Comparison of ENCODE assay signal across 1 cellular context in the genomic region with DNA sequence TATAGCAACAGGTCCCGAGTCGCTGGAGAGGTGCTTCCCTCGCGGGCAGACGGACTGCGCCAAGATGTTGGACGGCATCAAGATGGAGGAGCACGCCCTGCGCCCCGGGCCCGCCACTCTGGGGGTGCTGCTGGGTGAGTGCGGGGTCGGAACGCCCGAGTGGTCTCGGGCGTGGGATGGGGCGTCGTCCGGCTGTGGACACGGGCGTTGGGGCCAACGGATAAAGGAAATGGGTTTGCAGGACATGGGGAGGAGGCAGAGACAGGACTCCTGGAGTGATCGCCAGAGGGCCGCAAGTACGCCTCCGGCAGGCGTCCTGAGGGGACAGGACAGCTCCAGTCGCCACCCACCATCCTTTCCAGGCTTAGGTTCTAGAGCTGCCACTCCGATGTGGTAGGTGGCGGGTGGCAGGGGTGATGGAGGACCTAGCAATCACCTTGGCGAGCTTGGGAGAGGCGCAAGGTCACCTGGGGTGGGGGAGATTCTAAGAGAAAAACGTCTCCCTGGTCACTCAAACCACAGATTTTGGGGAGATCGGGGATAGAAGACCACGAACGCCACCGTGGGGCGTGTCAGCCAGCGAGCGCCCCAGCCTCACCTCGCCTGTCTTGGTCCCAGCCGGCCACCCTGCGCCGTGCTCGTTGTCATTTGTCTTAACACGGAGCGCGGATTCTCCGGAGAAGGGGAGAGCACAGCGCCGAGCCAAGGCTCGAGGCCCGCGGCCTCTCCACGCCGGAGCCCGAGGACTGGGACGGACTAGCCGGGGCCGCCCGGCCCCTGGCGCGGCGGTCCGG.
A peak's percentile ranks its signal among the peaks of the same experiment; 100 is the strongest.
TF ChIP-seq lines count a peak whose summit lies in the region.

No MANE protein-coding gene starts in this region.

TF ChIP-seq in HEK293, 187 proteins besides CTCF, POLR2A, EP300 and RAD21 (continued from another document):
- TF ChIP-seq, protein P1, sequence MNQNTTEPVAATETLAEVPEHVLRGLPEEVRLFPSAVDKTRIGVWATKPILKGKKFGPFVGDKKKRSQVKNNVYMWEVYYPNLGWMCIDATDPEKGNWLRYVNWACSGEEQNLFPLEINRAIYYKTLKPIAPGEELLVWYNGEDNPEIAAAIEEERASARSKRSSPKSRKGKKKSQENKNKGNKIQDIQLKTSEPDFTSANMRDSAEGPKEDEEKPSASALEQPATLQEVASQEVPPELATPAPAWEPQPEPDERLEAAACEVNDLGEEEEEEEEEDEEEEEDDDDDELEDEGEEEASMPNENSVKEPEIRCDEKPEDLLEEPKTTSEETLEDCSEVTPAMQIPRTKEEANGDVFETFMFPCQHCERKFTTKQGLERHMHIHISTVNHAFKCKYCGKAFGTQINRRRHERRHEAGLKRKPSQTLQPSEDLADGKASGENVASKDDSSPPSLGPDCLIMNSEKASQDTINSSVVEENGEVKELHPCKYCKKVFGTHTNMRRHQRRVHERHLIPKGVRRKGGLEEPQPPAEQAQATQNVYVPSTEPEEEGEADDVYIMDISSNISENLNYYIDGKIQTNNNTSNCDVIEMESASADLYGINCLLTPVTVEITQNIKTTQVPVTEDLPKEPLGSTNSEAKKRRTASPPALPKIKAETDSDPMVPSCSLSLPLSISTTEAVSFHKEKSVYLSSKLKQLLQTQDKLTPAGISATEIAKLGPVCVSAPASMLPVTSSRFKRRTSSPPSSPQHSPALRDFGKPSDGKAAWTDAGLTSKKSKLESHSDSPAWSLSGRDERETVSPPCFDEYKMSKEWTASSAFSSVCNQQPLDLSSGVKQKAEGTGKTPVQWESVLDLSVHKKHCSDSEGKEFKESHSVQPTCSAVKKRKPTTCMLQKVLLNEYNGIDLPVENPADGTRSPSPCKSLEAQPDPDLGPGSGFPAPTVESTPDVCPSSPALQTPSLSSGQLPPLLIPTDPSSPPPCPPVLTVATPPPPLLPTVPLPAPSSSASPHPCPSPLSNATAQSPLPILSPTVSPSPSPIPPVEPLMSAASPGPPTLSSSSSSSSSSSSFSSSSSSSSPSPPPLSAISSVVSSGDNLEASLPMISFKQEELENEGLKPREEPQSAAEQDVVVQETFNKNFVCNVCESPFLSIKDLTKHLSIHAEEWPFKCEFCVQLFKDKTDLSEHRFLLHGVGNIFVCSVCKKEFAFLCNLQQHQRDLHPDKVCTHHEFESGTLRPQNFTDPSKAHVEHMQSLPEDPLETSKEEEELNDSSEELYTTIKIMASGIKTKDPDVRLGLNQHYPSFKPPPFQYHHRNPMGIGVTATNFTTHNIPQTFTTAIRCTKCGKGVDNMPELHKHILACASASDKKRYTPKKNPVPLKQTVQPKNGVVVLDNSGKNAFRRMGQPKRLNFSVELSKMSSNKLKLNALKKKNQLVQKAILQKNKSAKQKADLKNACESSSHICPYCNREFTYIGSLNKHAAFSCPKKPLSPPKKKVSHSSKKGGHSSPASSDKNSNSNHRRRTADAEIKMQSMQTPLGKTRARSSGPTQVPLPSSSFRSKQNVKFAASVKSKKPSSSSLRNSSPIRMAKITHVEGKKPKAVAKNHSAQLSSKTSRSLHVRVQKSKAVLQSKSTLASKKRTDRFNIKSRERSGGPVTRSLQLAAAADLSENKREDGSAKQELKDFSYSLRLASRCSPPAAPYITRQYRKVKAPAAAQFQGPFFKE (tag by site-specific recombination; IDR thresholded peaks at IDR 0.05; ENCODE audit: borderline replicate concordance) = no peak
- TF ChIP-seq, protein P2, sequence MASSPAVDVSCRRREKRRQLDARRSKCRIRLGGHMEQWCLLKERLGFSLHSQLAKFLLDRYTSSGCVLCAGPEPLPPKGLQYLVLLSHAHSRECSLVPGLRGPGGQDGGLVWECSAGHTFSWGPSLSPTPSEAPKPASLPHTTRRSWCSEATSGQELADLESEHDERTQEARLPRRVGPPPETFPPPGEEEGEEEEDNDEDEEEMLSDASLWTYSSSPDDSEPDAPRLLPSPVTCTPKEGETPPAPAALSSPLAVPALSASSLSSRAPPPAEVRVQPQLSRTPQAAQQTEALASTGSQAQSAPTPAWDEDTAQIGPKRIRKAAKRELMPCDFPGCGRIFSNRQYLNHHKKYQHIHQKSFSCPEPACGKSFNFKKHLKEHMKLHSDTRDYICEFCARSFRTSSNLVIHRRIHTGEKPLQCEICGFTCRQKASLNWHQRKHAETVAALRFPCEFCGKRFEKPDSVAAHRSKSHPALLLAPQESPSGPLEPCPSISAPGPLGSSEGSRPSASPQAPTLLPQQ (tag by site-specific recombination; IDR thresholded peaks at IDR 0.05) = 0 out of 2 replicates have a peak, but pooled peaks have one; percentile 15
- TF ChIP-seq, protein P3, sequence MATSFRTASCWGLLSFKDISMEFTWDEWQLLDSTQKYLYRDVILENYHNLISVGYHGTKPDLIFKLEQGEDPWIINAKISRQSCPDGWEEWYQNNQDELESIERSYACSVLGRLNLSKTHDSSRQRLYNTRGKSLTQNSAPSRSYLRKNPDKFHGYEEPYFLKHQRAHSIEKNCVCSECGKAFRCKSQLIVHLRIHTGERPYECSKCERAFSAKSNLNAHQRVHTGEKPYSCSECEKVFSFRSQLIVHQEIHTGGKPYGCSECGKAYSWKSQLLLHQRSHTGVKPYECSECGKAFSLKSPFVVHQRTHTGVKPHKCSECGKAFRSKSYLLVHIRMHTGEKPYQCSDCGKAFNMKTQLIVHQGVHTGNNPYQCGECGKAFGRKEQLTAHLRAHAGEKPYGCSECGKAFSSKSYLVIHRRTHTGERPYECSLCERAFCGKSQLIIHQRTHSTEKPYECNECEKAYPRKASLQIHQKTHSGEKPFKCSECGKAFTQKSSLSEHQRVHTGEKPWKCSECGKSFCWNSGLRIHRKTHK (tag by site-specific recombination; IDR thresholded peaks at IDR 0.05) = no peak
- TF ChIP-seq, protein P4, sequence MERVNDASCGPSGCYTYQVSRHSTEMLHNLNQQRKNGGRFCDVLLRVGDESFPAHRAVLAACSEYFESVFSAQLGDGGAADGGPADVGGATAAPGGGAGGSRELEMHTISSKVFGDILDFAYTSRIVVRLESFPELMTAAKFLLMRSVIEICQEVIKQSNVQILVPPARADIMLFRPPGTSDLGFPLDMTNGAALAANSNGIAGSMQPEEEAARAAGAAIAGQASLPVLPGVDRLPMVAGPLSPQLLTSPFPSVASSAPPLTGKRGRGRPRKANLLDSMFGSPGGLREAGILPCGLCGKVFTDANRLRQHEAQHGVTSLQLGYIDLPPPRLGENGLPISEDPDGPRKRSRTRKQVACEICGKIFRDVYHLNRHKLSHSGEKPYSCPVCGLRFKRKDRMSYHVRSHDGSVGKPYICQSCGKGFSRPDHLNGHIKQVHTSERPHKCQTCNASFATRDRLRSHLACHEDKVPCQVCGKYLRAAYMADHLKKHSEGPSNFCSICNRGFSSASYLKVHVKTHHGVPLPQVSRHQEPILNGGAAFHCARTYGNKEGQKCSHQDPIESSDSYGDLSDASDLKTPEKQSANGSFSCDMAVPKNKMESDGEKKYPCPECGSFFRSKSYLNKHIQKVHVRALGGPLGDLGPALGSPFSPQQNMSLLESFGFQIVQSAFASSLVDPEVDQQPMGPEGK (tag by site-specific recombination; IDR thresholded peaks at IDR 0.05) = peak; percentile 25; the same call in 1 of the 2 replicates
- no peak for TF ChIP-seq GLI2 (tag by site-specific recombination; IDR thresholded peaks at IDR 0.05; ENCODE audit: borderline replicate concordance, low read depth)
TF ChIP-seq in HEK293: peak in this region for 12.
